ENCODE assay signal across 19 cellular contexts in genomic region chr1:50106095-50106761, GRCh38. TPM values are rescaled to one million over a fixed set of nuclear protein-coding genes. Genes with fewer than 3 reads are reported as not detected.
DNase-seq lines count a peak whose midpoint lies in the region; ATAC-seq and TF ChIP-seq lines count a peak whose summit lies in the region.
"Had no signal": no experiment of that assay in that cellular context is flagged by ENCODE, and none has a peak within 500 bp of the region (broad histone marks: within the 10 kb centered on the region; RNA-seq: fewer than 3 reads in every experiment).

No MANE protein-coding gene starts in this region.

- H3K36me3 Mint-ChIP-seq in brain, result no peaks in the 10 kb centered on the region
- H3K36me3 Mint-ChIP-seq: activated naive CD4-positive, alpha-beta T cell treated with anti-CD3 and anti-CD28 coated beads, Interleukin-2, amount 10 ng/mL, durations not matched to agents 7 days and 5 days had no signal

- no peaks in the 10 kb centered on the region for H3K9me3 Mint-ChIP-seq in brain
- H3K9me3 Mint-ChIP-seq: activated naive CD4-positive, alpha-beta T cell treated with anti-CD3 and anti-CD28 coated beads, Interleukin-2, amount 10 ng/mL, durations not matched to agents 7 days and 5 days; nephron had no signal

- peaks cover 79% of the 10 kb centered on the region for H3K4me1 Mint-ChIP-seq in brain
- H3K4me1 Mint-ChIP-seq: activated naive CD4-positive, alpha-beta T cell treated with anti-CD3 and anti-CD28 coated beads, Interleukin-2, amount 10 ng/mL, durations not matched to agents 7 days and 5 days; nephron had no signal

- no peak for ATAC-seq in GM18861 (IDR thresholded peaks at IDR 0.05; ENCODE audit: unreplicated experiment)
- no peak for ATAC-seq in HG03196 (IDR thresholded peaks at IDR 0.05; ENCODE audit: unreplicated experiment)
- ATAC-seq: left lung, sciatic nerve had no signal

- H3K4me3 Mint-ChIP-seq in brain, result peak overlapping the region; percentile 59 to 81 (median 72)
- H3K4me3 Mint-ChIP-seq: activated naive CD4-positive, alpha-beta T cell treated with anti-CD3 and anti-CD28 coated beads, Interleukin-2, amount 10 ng/mL, durations not matched to agents 7 days and 5 days; nephron had no signal

- peak; percentile 41 for DNase-seq in NCI-H345 (lab: John Stamatoyannopoulos, UW)
- DNase-seq in NCI-H345 treated with DMSO at 0.1 percent for 48 hours (lab: John Stamatoyannopoulos, UW; ENCODE audit: unreplicated experiment), result no peak
- peak; percentile 96 for DNase-seq in NCI-H2171 treated with DMSO at 0.1 percent for 48 hours (lab: John Stamatoyannopoulos, UW)
- peak; percentile 78 for DNase-seq in retina
- no peak for DNase-seq in KG1 (lab: John Stamatoyannopoulos, UW)
- DNase-seq: activated CD4-positive, CD25-positive, alpha-beta regulatory T cell treated with anti-CD3 and anti-CD28 coated beads, Interleukin-2, amount 50 U/mL, for 72 hours; activated naive CD4-positive, alpha-beta T cell treated with anti-CD3 and anti-CD28 coated beads, Interleukin-2, amount 10 ng/mL, durations not matched to agents 7 days and 5 days; central memory CD4-positive, alpha-beta T cell; left lung; MV-4-11; SW 1271; trophoblast cell had no signal

- peak overlapping the region; percentile 90 to 93 (median 91) for H3K27ac Mint-ChIP-seq in brain
- H3K27ac Mint-ChIP-seq: activated naive CD4-positive, alpha-beta T cell treated with anti-CD3 and anti-CD28 coated beads, Interleukin-2, amount 10 ng/mL, durations not matched to agents 7 days and 5 days; nephron had no signal

- no peak for TF ChIP-seq CTCF in brain (conservative IDR thresholded peaks at IDR 0.05)

- H3K27me3 Mint-ChIP-seq in brain, result peaks cover 9% of the 10 kb centered on the region

RNA-seq across cellular contexts. Expression of gene ELAVL4, which starts 2.5 kb away (rescaled TPM):
- polyA plus RNA-seq in brain (ENCODE audit: insufficient read depth, low read depth, low replicate concordance), result 88.9 TPM
- polyA plus RNA-seq: A549, BJ had no signal

Comparison
In these comparisons a context has a peak if more than half of its experiments do, and no peak if none do; other contexts are left out.
1. DNase-seq: peak in NCI-H345 (single experiment), NCI-H2171 treated with DMSO at 0.1 percent for 48 hours (single experiment) and retina (single experiment); none in NCI-H345 treated with DMSO at 0.1 percent for 48 hours (single experiment) and KG1 (single experiment).